1 cellular context compared by ENCODE assay signal in the genomic region with DNA sequence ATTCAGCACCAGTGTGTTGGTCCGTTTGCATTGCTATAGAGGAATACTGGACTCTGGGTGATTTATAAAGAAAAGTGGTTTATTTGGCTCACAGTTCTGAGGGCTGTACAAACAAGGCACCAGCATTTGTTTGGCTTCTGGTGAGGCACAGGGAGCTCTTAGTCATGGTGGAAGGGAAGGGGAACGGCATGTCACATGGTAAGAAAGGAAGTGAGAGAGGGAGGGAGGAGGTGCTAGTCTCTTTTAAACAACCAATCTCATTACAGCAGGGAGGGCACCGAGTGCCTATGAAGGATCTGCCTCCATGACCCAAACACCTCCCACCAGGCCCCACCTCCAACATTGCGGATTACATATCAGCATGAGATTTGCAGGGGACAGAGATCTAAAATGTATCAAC.
TF ChIP-seq lines count a peak whose summit lies in the region.

No MANE protein-coding gene starts in this region.

TF ChIP-seq in HepG2, 621 proteins besides CTCF, POLR2A, EP300 and RAD21 (continued from another document):
- no peak for TF ChIP-seq ZBTB1 (CRISPR knock-in tag; IDR thresholded peaks at IDR 0.05; ENCODE audit: borderline replicate concordance)
- TF ChIP-seq ZNF766 (CRISPR knock-in tag; IDR thresholded peaks at IDR 0.05; ENCODE audit: borderline replicate concordance), result 0 out of 2 replicates have a peak, but pooled peaks have one; percentile 60
